8 cellular contexts compared by ENCODE assay signal in genomic region chr7:128532956-128533355, GRCh38. TPM values are rescaled to one million over a fixed set of nuclear protein-coding genes. Genes with fewer than 3 reads are reported as not detected.
A peak's percentile ranks its signal among the peaks of the same experiment; 100 is the strongest.
DNase-seq lines count a peak whose midpoint lies in the region; ATAC-seq and TF ChIP-seq lines count a peak whose summit lies in the region.
"Not testable (repeated sequence)": the region's sequence is repeated elsewhere in the genome, so short reads cannot be mapped to it uniquely, and the experiment has no call there.

No MANE protein-coding gene starts in this region.

- CTCF ChIA-PET in WTC11 (lab: Charles Lee): not testable (repeated sequence)

- H3K27ac Mint-ChIP-seq in WTC11 (peak overlapping the region; percentile 18; the same call in 1 of the 2 replicates), type B pancreatic cell (peak overlapping the region; percentile 97)

- in situ Hi-C loops in astrocyte of the cerebellum (cut with HindIII; ENCODE audit: low sequenced_read_pairs): not testable (repeated sequence)

- not testable (repeated sequence) for ATAC-seq in WTC11

- H3K9me3 ChIP-seq in DOHH2 (ENCODE audit: control insufficient read depth, insufficient read depth, low read length); KOPT-K1 (ENCODE audit: insufficient read depth, low read length, poor library complexity, severe bottlenecking); neutrophil: not testable (repeated sequence)

- H3K27me3 Mint-ChIP-seq in WTC11 (ENCODE audit: low read depth); type B pancreatic cell: not testable (repeated sequence)

- POLR2A ChIA-PET in WTC11 (lab: Charles Lee): not testable (repeated sequence)

- H3K4me2 ChIP-seq in DOHH2 (ENCODE audit: low read length): peak overlapping the region; percentile 98

- peaks cover 94% of the 10 kb centered on the region for H3K79me2 ChIP-seq in DOHH2 (ENCODE audit: control insufficient read depth, low read length)

- not testable (repeated sequence) for DNase-seq in WTC11 (ENCODE audit: low spot score); astrocyte of the cerebellum (ENCODE audit: low read depth); type B pancreatic cell (ENCODE audit: extremely low spot score, unreplicated experiment)
- DNase-seq in epithelial cell of esophagus (ENCODE audit: low read depth): peak; percentile 13
- peak; percentile 23 for DNase-seq in iris pigment epithelial cell (ENCODE audit: low read depth)

- H3K9me3 Mint-ChIP-seq in WTC11, type B pancreatic cell: not testable (repeated sequence)

- H3K4me3 Mint-ChIP-seq in WTC11 (peak overlapping the region; percentile 89), type B pancreatic cell (peak overlapping the region; percentile 93)

- TF ChIP-seq CTCF in DOHH2 (IDR thresholded peaks at IDR 0.05; ENCODE audit: low read depth, low read length, poor library complexity, severe bottlenecking); WTC11 (IDR thresholded peaks at IDR 0.05); astrocyte of the cerebellum (IDR thresholded peaks at IDR 0.05; ENCODE audit: low read depth, low read length, missing control alignments); epithelial cell of esophagus (IDR thresholded peaks at IDR 0.05; ENCODE audit: insufficient read depth, low read depth, low read length, missing control alignments); neutrophil (IDR thresholded peaks at IDR 0.05); type B pancreatic cell (conservative IDR thresholded peaks at IDR 0.05): not testable (repeated sequence)

- H3K36me3 ChIP-seq in DOHH2 (ENCODE audit: control insufficient read depth, low read length) (peaks cover 57% of the 10 kb centered on the region), KOPT-K1 (ENCODE audit: insufficient read depth, low read length) (peaks cover 33% of the 10 kb centered on the region), neutrophil (peaks cover 30% of the 10 kb centered on the region)

- H3K36me3 Mint-ChIP-seq in WTC11: peaks cover 15% of the 10 kb centered on the region
- H3K36me3 Mint-ChIP-seq in type B pancreatic cell: peaks cover 18% of the 10 kb centered on the region

- H3F3A ChIP-seq in DOHH2 (ENCODE audit: control insufficient read depth, insufficient read depth): not testable (repeated sequence)

- H3K4me3 ChIP-seq in DOHH2 (ENCODE audit: low read length) (peak overlapping the region; percentile 81), astrocyte of the cerebellum (ENCODE audit: low read depth, low read length) (peak overlapping the region; percentile 65), epithelial cell of esophagus (ENCODE audit: low read length) (peak overlapping the region; percentile 45), neutrophil (ENCODE audit: low read depth in 1 of 2, low read length in 1 of 2) (peak overlapping the region; percentile 71)

- H3K4me1 ChIP-seq in DOHH2 (ENCODE audit: control insufficient read depth, low read length) (peaks cover 60% of the 10 kb centered on the region), neutrophil (ENCODE audit: control insufficient read depth in 1 of 2, insufficient read depth in 1 of 2, low read depth in 1 of 2, low read length in 1 of 2) (peaks cover 19 to 22% of the 10 kb centered on the region in 2 experiments)

- H3K4me1 Mint-ChIP-seq in WTC11 (peaks cover 16% of the 10 kb centered on the region), type B pancreatic cell (ENCODE audit: unreplicated experiment) (peaks cover 19% of the 10 kb centered on the region)

- not testable (repeated sequence) for H4K20me1 ChIP-seq in DOHH2 (ENCODE audit: control insufficient read depth, insufficient read depth, low read depth, low read length)

- not testable (repeated sequence) for H3K27me3 ChIP-seq in DOHH2 (ENCODE audit: control insufficient read depth, low read length); neutrophil

- H3K27ac ChIP-seq in DOHH2 (ENCODE audit: low read depth, low read length) (peak overlapping the region; percentile 76), KOPT-K1 (ENCODE audit: low read depth, low read length, poor library complexity, severe bottlenecking) (peak overlapping the region; percentile 68), neutrophil (peak overlapping the region; percentile 99)

- not testable (repeated sequence) for H3K9me2 ChIP-seq in DOHH2 (replicated peaks; ENCODE audit: control insufficient read depth, low read length)

RNA-seq across cellular contexts. Expression of gene METTL2B, which starts 56.4 kb away (rescaled TPM):
- 38.6 to 40.4 TPM (median 39.6 TPM) in 3 replicates for total RNA-seq in WTC11 (2021)
- total RNA-seq in type B pancreatic cell (ENCODE audit: low replicate concordance): 32.1 and 36.8 TPM in 2 replicates
